Comparison of ENCODE assay signal across 25 cellular contexts in genomic region chr5:109560554-109560953, GRCh38.
"Had no signal": no experiment of that assay in that cellular context is flagged by ENCODE, and none has a peak within 500 bp of the region (broad histone marks: within the 10 kb centered on the region; RNA-seq: fewer than 3 reads in every experiment).

No MANE protein-coding gene starts in this region.

- H3K27ac ChIP-seq: neutrophil, pancreas, psoas muscle, right lobe of liver, sigmoid colon, stomach, thoracic aorta, thyroid gland, tibial nerve, upper lobe of left lung had no signal

- H3K4me1 ChIP-seq: pancreas, psoas muscle, right lobe of liver, sigmoid colon, stomach, thyroid gland, tibial nerve, upper lobe of left lung had no signal

- FAIRE-seq: pancreas, small intestine, urothelium cell line had no signal

- DNase-seq: naive thymus-derived CD8-positive, alpha-beta T cell; nephron progenitor cell; nucleus accumbens; pancreas; psoas muscle; right cardiac atrium; right lobe of liver; sigmoid colon; small intestine; stimulated activated CD4-positive, alpha-beta T cell treated with anti-CD3 and anti-CD28 coated beads, Interleukin-15, amount 100 ng/mL, for 24 hours; stimulated activated CD4-positive, alpha-beta T cell treated with anti-CD3 and anti-CD28 coated beads, Interleukin-2, amount 100 ng/mL, for 24 hours; stimulated activated CD4-positive, alpha-beta T cell treated with anti-CD3 and anti-CD28 coated beads, Interleukin-2, amount 100 ng/mL, for 48 hours; stimulated activated CD4-positive, alpha-beta T cell treated with anti-CD3 and anti-CD28 coated beads, Interleukin-4, amount 100 ng/mL, for 24 hours; stimulated activated naive B cell treated with anti-CD40 and anti-IgM and Interleukin-4, amounts not matched to agents 10 μg/mL and 1 μg/mL and 100 μg/mL, for 72 hours; stimulated activated naive CD4-positive, alpha-beta T cell treated with Interleukin-2 at 50 U/mL for 16 hours; stomach; thyroid gland; trophoblast cell; upper lobe of left lung had no signal

- H3K27me3 ChIP-seq: neutrophil, pancreas, right lobe of liver, sigmoid colon, stomach, thyroid gland, tibial nerve, upper lobe of left lung had no signal

- H3K36me3 ChIP-seq: neutrophil, pancreas, right lobe of liver, sigmoid colon, stomach, thoracic aorta, thyroid gland, tibial nerve, upper lobe of left lung had no signal

- ATAC-seq: naive thymus-derived CD8-positive, alpha-beta T cell; natural killer cell treated with Interleukin-12 subunit alpha and Interleukin-12 subunit beta and Interleukin-15 and Interleukin-18, amount 100 ng/mL, for 72 hours; pancreas; psoas muscle; right cardiac atrium; right lobe of liver; stimulated activated effector memory CD8-positive, alpha-beta T cell treated with anti-CD3 and anti-CD28 coated beads, Interleukin-12 subunit alpha, Interleukin-12 subunit beta, amount 100 ng/mL, for 72 hours; stimulated activated naive B cell treated with anti-CD40 and anti-IgM and Interleukin-4, amounts not matched to agents 10 μg/mL and 1 μg/mL and 100 μg/mL, for 72 hours had no signal

- H3K9me3 ChIP-seq: neutrophil, pancreas, psoas muscle, right lobe of liver, sigmoid colon, stomach, thoracic aorta, thyroid gland, tibial nerve, upper lobe of left lung had no signal

- H3K4me3 ChIP-seq: pancreas, psoas muscle, right lobe of liver, sigmoid colon, stomach, thoracic aorta, thyroid gland, tibial nerve, upper lobe of left lung had no signal
